In genomic region chr2:222430071-222430470, GRCh38 we compare ENCODE assay signal across 36 cellular contexts. TPM values are rescaled to one million over a fixed set of nuclear protein-coding genes. Genes with fewer than 3 reads are reported as not detected.
"Had no signal": no experiment of that assay in that cellular context is flagged by ENCODE, and none has a peak within 500 bp of the region (broad histone marks: within the 10 kb centered on the region; RNA-seq: fewer than 3 reads in every experiment).

No MANE protein-coding gene starts in this region.

- H3K4me3 ChIP-seq: MG63 had no signal

- DNase-seq: Karpas-422, Kasumi-1, MG63, MM.1S, MV-4-11, NCI-H1048, NCI-H1092, NCI-H1092 treated with DMSO at 0.1 percent for 48 hours, NCI-H1105, NCI-H1105 treated with DMSO at 0.1 percent for 48 hours, NCI-H1417, NCI-H1417 treated with DMSO at 0.1 percent for 48 hours, NCI-H1436, NCI-H1436 treated with DMSO at 0.1 percent for 48 hours, NCI-H146, NCI-H1694, NCI-H1694 treated with DMSO at 0.1 percent for 48 hours, NCI-H187, NCI-H187 treated with DMSO at 0.1 percent for 48 hours, NCI-H1930, NCI-H2029, NCI-H2029 treated with DMSO at 0.1 percent for 48 hours, NCI-H2081, NCI-H2081 treated with DMSO at 0.1 percent for 48 hours, NCI-H2107, NCI-H2171, NCI-H2171 treated with DMSO at 0.1 percent for 48 hours, NCI-H2227 treated with DMSO at 0.1 percent for 48 hours, NCI-H226, NCI-H345, NCI-H446, NCI-H446 treated with DMSO at 0.1 percent for 48 hours, NCI-H510A, NCI-H510A treated with DMSO at 0.1 percent for 48 hours had no signal

- H3K36me3 ChIP-seq: MG63 had no signal

- H3K9me3 ChIP-seq: MG63 had no signal

- H3K27me3 ChIP-seq: MG63 had no signal

RNA-seq across cellular contexts. Expression of gene SGPP2, which starts 5.7 kb away (rescaled TPM):
- total RNA-seq: LHCN-M2, NCI-H460 had no signal
